ENCODE assay signal across 20 cellular contexts in the genomic region with DNA sequence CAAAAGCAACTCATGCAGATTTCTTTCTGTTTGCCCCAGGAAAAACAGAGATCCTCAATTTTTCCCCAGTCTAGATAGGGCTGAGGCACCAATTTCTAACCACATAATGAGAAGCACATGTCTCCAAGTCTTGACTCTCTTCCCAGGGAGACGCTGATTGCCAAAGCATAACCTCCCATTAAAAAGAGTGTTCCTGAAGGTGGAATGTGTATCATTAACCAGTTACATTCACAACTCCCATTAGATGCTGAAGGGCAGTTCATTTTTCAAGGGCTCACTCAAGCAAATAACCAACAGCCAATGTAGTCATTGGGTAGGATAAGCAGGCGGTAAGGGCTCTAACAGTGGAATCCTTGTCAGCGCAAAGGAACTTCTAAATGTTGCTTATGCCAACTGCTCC. TPM values are rescaled to one million over a fixed set of nuclear protein-coding genes. Genes with fewer than 3 reads are reported as not detected.
A peak's percentile ranks its signal among the peaks of the same experiment; 100 is the strongest.
DNase-seq lines count a peak whose midpoint lies in the region; ATAC-seq and TF ChIP-seq lines count a peak whose summit lies in the region.
"Had no signal": no experiment of that assay in that cellular context is flagged by ENCODE, and none has a peak within 500 bp of the region (broad histone marks: within the 10 kb centered on the region; RNA-seq: fewer than 3 reads in every experiment).

No MANE protein-coding gene starts in this region.

- TF ChIP-seq CTCF in left ventricle myocardium inferior (IDR thresholded peaks at IDR 0.05; ENCODE audit: borderline replicate concordance): no peak

- intact Hi-C loops in left ventricle myocardium superior (cut with micrococcal nuclease): no loop called here
- intact Hi-C loops in left ventricle myocardium inferior (cut with micrococcal nuclease): no loop called here

- H3K4me1 ChIP-seq in left ventricle myocardium inferior: peaks cover 30% of the 10 kb centered on the region
- H3K4me1 ChIP-seq: Caco-2 had no signal

- no peak for DNase-seq in left ventricle myocardium superior
- DNase-seq in left ventricle myocardium inferior: no peak
- DNase-seq in SK-N-MC (ENCODE audit: low read depth, low spot score): peak; percentile 95
- DNase-seq in fibroblast of the conjunctiva (ENCODE audit: low read depth): peak; percentile 35
- DNase-seq in stromal cell of bone marrow (ENCODE audit: low read depth): peak; percentile 51
- DNase-seq in GM19238 (ENCODE audit: insufficient read length, low spot score): no peak
- no peak for DNase-seq in NCI-H1092 (lab: John Stamatoyannopoulos, UW)
- DNase-seq in NCI-H1105 (lab: John Stamatoyannopoulos, UW): no peak
- DNase-seq: activated CD4-positive, alpha-beta T cell treated with anti-CD3 and anti-CD28 coated beads, Interleukin-2, amount 10 ng/mL, durations not matched to agents 24 days and 14 days; activated gamma-delta T cell treated with Interleukin-2 at 50 U/mL for 16 hours; amygdala; Caco-2; effector memory CD8-positive, alpha-beta T cell; gastrocnemius medialis; NCI-H2227 treated with DMSO at 0.1 percent for 48 hours; NK-92 treated with Interleukin-12 subunit alpha and Interleukin-12 subunit beta, amount 100 ng/mL, for 24 hours; ovary; stimulated activated CD4-positive, alpha-beta T cell treated with anti-CD3 and anti-CD28 coated beads, Interleukin-2, amount 100 ng/mL, for 48 hours; T-cell had no signal

- ATAC-seq in left ventricle myocardium superior: peak; percentile 48
- ATAC-seq: effector memory CD8-positive, alpha-beta T cell; gastrocnemius medialis; T-cell had no signal

- H3K27me3 ChIP-seq in left ventricle myocardium inferior (ENCODE audit: low read depth): no peaks in the 10 kb centered on the region
- H3K27me3 ChIP-seq: gastrocnemius medialis, ovary had no signal

- no peak overlapping the region for H3K9ac ChIP-seq in SK-N-MC (ENCODE audit: insufficient read length)

- H3K9me3 ChIP-seq in left ventricle myocardium inferior (replicated peaks) (no peaks in the 10 kb centered on the region), SK-N-MC (ENCODE audit: low read depth, low read length) (no peaks in the 10 kb centered on the region)
- H3K9me3 ChIP-seq: Caco-2, gastrocnemius medialis, ovary had no signal

- H3K4me3 ChIP-seq in left ventricle myocardium inferior (no peak overlapping the region), SK-N-MC (peak overlapping the region; percentile 62)
- H3K4me3 ChIP-seq: gastrocnemius medialis, lung, ovary had no signal

- H3K36me3 ChIP-seq in left ventricle myocardium inferior (no peaks in the 10 kb centered on the region), SK-N-MC (ENCODE audit: insufficient read depth, low read length) (no peaks in the 10 kb centered on the region)
- H3K36me3 ChIP-seq: gastrocnemius medialis, ovary had no signal

- H3K27ac ChIP-seq in left ventricle myocardium inferior (replicated peaks): no peak overlapping the region
- H3K27ac ChIP-seq in SK-N-MC: peak overlapping the region; percentile 93
- H3K27ac ChIP-seq: gastrocnemius medialis, ovary had no signal

RNA-seq across cellular contexts. Expression of gene TMEM47, which starts 27.5 kb away (rescaled TPM):
- total RNA-seq in left ventricle myocardium superior (32.1 TPM), left ventricle myocardium inferior (36.6 TPM)
- total RNA-seq: activated CD4-positive, alpha-beta T cell treated with anti-CD3 and anti-CD28 coated beads, Interleukin-2, amount 10 ng/mL, durations not matched to agents 24 days and 14 days had no signal

Comparison
In these comparisons a context has a peak if more than half of its experiments do, and no peak if none do; other contexts are left out.
1. DNase-seq: peak in SK-N-MC (single experiment), fibroblast of the conjunctiva (single experiment) and stromal cell of bone marrow (single experiment); none in left ventricle myocardium superior (single experiment), left ventricle myocardium inferior (single experiment), GM19238 (single experiment), NCI-H1092 (single experiment) and NCI-H1105 (single experiment).